In the genomic region with DNA sequence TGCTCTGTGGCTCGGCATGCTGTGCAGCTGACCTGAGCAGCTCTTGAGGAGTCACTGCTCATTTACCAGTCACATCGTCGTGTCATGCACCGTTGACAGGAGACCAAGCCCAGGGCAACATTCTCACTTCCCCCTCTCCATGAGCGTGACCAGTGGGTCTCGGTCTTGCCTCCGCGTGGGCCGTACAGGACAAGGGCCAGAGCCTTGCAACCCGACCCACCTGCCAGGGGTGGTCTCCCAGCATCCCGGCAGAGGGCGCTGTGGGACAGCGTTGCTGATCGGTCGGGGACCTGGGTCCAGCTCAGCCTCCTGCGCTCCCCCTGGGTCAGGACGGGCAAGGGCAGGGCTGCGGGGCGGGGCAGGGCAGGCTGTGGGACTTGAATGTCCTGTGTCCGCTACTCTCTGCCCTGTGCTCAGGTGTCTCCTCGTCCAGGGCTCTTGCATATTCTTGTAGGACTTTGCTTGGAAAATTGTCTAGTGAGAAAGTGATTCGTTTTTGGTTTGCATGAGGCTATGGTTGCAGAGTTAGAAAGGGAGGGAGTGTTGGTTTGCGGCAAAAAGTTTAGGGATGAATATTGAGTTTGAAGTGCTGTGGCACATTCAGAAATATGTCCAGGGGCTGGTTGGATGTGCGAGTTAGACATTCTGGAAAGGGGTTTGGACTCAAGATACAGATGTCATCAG, we compare ENCODE assay signal across 1 cellular context.
TF ChIP-seq lines count a peak whose summit lies in the region.

No MANE protein-coding gene starts in this region.

TF ChIP-seq in GM12878, 131 proteins besides CTCF, POLR2A, EP300 and RAD21 (continued from another document and continues in another):
- TF ChIP-seq, protein P1, sequence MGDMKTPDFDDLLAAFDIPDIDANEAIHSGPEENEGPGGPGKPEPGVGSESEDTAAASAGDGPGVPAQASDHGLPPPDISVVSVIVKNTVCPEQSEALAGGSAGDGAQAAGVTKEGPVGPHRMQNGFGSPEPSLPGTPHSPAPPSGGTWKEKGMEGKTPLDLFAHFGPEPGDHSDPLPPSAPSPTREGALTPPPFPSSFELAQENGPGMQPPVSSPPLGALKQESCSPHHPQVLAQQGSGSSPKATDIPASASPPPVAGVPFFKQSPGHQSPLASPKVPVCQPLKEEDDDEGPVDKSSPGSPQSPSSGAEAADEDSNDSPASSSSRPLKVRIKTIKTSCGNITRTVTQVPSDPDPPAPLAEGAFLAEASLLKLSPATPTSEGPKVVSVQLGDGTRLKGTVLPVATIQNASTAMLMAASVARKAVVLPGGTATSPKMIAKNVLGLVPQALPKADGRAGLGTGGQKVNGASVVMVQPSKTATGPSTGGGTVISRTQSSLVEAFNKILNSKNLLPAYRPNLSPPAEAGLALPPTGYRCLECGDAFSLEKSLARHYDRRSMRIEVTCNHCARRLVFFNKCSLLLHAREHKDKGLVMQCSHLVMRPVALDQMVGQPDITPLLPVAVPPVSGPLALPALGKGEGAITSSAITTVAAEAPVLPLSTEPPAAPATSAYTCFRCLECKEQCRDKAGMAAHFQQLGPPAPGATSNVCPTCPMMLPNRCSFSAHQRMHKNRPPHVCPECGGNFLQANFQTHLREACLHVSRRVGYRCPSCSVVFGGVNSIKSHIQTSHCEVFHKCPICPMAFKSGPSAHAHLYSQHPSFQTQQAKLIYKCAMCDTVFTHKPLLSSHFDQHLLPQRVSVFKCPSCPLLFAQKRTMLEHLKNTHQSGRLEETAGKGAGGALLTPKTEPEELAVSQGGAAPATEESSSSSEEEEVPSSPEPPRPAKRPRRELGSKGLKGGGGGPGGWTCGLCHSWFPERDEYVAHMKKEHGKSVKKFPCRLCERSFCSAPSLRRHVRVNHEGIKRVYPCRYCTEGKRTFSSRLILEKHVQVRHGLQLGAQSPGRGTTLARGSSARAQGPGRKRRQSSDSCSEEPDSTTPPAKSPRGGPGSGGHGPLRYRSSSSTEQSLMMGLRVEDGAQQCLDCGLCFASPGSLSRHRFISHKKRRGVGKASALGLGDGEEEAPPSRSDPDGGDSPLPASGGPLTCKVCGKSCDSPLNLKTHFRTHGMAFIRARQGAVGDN (IDR thresholded peaks at IDR 0.05), result no peak
- TF ChIP-seq TARDBP (IDR thresholded peaks at IDR 0.05; ENCODE audit: borderline replicate concordance) (no peak), CBX3 (IDR thresholded peaks at IDR 0.05; ENCODE audit: borderline replicate concordance, low read depth) (no peak), POLR2AphosphoS2 (IDR thresholded peaks at IDR 0.05; ENCODE audit: low read depth, low read length) (no peak), NFXL1 (IDR thresholded peaks at IDR 0.05; ENCODE audit: borderline replicate concordance) (no peak), SKIL (IDR thresholded peaks at IDR 0.05; ENCODE audit: low read depth, poor library complexity, severe bottlenecking) (no peak), KAT2A (conservative IDR thresholded peaks at IDR 0.05; ENCODE audit: control insufficient read depth, low read depth, low read length) (no peak), MYC (IDR thresholded peaks at IDR 0.05; ENCODE audit: insufficient read depth, insufficient read length, insufficient replicate concordance, low read length, severe bottlenecking) (no peak), SRF (IDR thresholded peaks at IDR 0.05; ENCODE audit: low read depth in 2 of 2, low read length in 2 of 2) (no peak), DPF2 (IDR thresholded peaks at IDR 0.05) (peak; percentile 42; the same call in 1 of the 2 replicates), MTA2 (IDR thresholded peaks at IDR 0.05; ENCODE audit: low read depth) (no peak; the same call in 1 of the 2 replicates), EED (IDR thresholded peaks at IDR 0.05; ENCODE audit: low read depth) (no peak), PAX8 (IDR thresholded peaks at IDR 0.05) (no peak), SPI1 (IDR thresholded peaks at IDR 0.05; ENCODE audit: borderline replicate concordance, insufficient read depth, low read depth, low read length) (peak; percentile 70; the same call in 1 of the 2 replicates), BACH1 (IDR thresholded peaks at IDR 0.05; ENCODE audit: borderline replicate concordance) (peak; percentile 68; the same call in 1 of the 2 replicates), SMAD5 (IDR thresholded peaks at IDR 0.05; ENCODE audit: low read depth) (no peak), PAX5 (IDR thresholded peaks at IDR 0.05; ENCODE audit: borderline replicate concordance, low read depth, low read length) (peak; percentile 83; the same call in 1 of the 2 replicates), NR2C1 (IDR thresholded peaks at IDR 0.05) (no peak), ZZZ3 (IDR thresholded peaks at IDR 0.05; ENCODE audit: control insufficient read depth, insufficient read length, low read depth) (no peak), SP1 (IDR thresholded peaks at IDR 0.05; ENCODE audit: low read depth, low read length) (no peak), FOXM1 (IDR thresholded peaks at IDR 0.05; ENCODE audit: low read depth, low read length) (no peak), NRF1 (conservative IDR thresholded peaks at IDR 0.05; ENCODE audit: low read depth, low read length) (no peak), MEF2B (IDR thresholded peaks at IDR 0.05; ENCODE audit: partially characterized antibody, poor library complexity, severe bottlenecking) (no peak), ATF7 (IDR thresholded peaks at IDR 0.05; ENCODE audit: low read depth) (no peak), CHD2 (IDR thresholded peaks at IDR 0.05; ENCODE audit: borderline replicate concordance, low read depth, low read length) (no peak; the same call in 1 of the 2 replicates), ZNF592 (IDR thresholded peaks at IDR 0.05) (no peak), GABPA (IDR thresholded peaks at IDR 0.05; ENCODE audit: low read depth) (no peak), ZNF217 (IDR thresholded peaks at IDR 0.05) (no peak; the same call in 1 of the 2 replicates), POLR2AphosphoS5 (IDR thresholded peaks at IDR 0.05; ENCODE audit: low read length) (no peak), BCL11A (IDR thresholded peaks at IDR 0.05; ENCODE audit: low read depth, low read length) (no peak), SUPT20H (IDR thresholded peaks at IDR 0.05; ENCODE audit: borderline replicate concordance, control insufficient read depth, low read depth, low read length) (no peak), RAD51 (IDR thresholded peaks at IDR 0.05) (no peak), CREB1 (IDR thresholded peaks at IDR 0.05; ENCODE audit: low read depth) (no peak)
- TF ChIP-seq, protein P2, sequence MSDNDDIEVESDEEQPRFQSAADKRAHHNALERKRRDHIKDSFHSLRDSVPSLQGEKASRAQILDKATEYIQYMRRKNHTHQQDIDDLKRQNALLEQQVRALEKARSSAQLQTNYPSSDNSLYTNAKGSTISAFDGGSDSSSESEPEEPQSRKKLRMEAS (IDR thresholded peaks at IDR 0.05; ENCODE audit: low read depth, low read length), result no peak
- TF ChIP-seq, protein P3, sequence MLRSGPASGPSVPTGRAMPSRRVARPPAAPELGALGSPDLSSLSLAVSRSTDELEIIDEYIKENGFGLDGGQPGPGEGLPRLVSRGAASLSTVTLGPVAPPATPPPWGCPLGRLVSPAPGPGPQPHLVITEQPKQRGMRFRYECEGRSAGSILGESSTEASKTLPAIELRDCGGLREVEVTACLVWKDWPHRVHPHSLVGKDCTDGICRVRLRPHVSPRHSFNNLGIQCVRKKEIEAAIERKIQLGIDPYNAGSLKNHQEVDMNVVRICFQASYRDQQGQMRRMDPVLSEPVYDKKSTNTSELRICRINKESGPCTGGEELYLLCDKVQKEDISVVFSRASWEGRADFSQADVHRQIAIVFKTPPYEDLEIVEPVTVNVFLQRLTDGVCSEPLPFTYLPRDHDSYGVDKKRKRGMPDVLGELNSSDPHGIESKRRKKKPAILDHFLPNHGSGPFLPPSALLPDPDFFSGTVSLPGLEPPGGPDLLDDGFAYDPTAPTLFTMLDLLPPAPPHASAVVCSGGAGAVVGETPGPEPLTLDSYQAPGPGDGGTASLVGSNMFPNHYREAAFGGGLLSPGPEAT (IDR thresholded peaks at IDR 0.05; ENCODE audit: low read depth), result no peak
- TF ChIP-seq, protein P4, sequence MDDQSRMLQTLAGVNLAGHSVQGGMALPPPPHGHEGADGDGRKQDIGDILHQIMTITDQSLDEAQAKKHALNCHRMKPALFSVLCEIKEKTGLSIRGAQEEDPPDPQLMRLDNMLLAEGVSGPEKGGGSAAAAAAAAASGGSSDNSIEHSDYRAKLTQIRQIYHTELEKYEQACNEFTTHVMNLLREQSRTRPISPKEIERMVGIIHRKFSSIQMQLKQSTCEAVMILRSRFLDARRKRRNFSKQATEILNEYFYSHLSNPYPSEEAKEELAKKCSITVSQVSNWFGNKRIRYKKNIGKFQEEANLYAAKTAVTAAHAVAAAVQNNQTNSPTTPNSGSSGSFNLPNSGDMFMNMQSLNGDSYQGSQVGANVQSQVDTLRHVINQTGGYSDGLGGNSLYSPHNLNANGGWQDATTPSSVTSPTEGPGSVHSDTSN (IDR thresholded peaks at IDR 0.05; ENCODE audit: insufficient replicate concordance, low read depth, low read length), result no peak
- TF ChIP-seq, protein P5, sequence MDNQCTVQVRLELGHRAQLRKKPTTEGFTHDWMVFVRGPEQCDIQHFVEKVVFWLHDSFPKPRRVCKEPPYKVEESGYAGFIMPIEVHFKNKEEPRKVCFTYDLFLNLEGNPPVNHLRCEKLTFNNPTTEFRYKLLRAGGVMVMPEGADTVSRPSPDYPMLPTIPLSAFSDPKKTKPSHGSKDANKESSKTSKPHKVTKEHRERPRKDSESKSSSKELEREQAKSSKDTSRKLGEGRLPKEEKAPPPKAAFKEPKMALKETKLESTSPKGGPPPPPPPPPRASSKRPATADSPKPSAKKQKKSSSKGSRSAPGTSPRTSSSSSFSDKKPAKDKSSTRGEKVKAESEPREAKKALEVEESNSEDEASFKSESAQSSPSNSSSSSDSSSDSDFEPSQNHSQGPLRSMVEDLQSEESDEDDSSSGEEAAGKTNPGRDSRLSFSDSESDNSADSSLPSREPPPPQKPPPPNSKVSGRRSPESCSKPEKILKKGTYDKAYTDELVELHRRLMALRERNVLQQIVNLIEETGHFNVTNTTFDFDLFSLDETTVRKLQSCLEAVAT (IDR thresholded peaks at IDR 0.05), result no peak
- TF ChIP-seq, protein P6, sequence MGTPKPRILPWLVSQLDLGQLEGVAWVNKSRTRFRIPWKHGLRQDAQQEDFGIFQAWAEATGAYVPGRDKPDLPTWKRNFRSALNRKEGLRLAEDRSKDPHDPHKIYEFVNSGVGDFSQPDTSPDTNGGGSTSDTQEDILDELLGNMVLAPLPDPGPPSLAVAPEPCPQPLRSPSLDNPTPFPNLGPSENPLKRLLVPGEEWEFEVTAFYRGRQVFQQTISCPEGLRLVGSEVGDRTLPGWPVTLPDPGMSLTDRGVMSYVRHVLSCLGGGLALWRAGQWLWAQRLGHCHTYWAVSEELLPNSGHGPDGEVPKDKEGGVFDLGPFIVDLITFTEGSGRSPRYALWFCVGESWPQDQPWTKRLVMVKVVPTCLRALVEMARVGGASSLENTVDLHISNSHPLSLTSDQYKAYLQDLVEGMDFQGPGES (IDR thresholded peaks at IDR 0.05), result no peak
- TF ChIP-seq, protein P7, sequence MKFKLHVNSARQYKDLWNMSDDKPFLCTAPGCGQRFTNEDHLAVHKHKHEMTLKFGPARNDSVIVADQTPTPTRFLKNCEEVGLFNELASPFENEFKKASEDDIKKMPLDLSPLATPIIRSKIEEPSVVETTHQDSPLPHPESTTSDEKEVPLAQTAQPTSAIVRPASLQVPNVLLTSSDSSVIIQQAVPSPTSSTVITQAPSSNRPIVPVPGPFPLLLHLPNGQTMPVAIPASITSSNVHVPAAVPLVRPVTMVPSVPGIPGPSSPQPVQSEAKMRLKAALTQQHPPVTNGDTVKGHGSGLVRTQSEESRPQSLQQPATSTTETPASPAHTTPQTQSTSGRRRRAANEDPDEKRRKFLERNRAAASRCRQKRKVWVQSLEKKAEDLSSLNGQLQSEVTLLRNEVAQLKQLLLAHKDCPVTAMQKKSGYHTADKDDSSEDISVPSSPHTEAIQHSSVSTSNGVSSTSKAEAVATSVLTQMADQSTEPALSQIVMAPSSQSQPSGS (IDR thresholded peaks at IDR 0.05; ENCODE audit: low read length), result no peak
